21 cellular contexts compared by ENCODE assay signal in the genomic region with DNA sequence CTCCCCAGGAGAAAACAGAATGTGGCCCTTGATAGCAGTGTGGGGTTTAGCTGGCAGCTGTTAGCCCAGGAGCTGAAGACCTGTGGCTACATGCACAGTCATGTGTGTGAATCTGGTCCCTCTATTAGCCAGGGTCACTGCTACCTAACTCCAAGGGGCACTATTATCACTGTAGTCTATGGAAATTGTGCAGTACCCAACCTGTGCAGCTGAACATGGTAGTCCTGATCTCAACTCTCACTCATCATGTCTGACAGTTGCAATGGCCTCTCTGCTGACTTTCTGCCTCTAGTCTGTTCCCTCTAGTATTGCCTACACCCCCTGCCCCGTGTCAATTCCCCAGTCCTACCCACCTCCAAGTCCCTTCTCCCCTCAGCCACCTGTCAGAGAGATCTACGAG.
"Had no signal": no experiment of that assay in that cellular context is flagged by ENCODE, and none has a peak within 500 bp of the region (broad histone marks: within the 10 kb centered on the region; RNA-seq: fewer than 3 reads in every experiment).

No MANE protein-coding gene starts in this region.

- H3K9me3 Mint-ChIP-seq: endodermal cell, immature natural killer cell, memory B cell, naive B cell, nephron, type B pancreatic cell had no signal

- H3K36me3 Mint-ChIP-seq: immature natural killer cell, memory B cell, naive B cell, type B pancreatic cell had no signal

- ATAC-seq: foreskin keratinocyte, left cardiac atrium, lower lobe of right lung had no signal

- H3K4me3 Mint-ChIP-seq: endodermal cell, immature natural killer cell, memory B cell, naive B cell, nephron, type B pancreatic cell had no signal

- H3K27me3 Mint-ChIP-seq: type B pancreatic cell had no signal

- H3K36me3 ChIP-seq: left ventricle myocardium inferior, lower lobe of right lung, neutrophil, sigmoid colon, uterus had no signal

- H3K4me3 ChIP-seq: coronary artery, left ventricle myocardium inferior, lower lobe of right lung, sigmoid colon, skin epidermis, uterus had no signal

- H3K27me3 ChIP-seq: sigmoid colon, uterus had no signal

- H3K4me1 ChIP-seq: foreskin keratinocyte, left ventricle myocardium inferior, lower lobe of right lung, sigmoid colon, uterus had no signal

- H3K27ac Mint-ChIP-seq: endodermal cell, memory B cell, nephron, type B pancreatic cell had no signal

- H3K4me1 Mint-ChIP-seq: memory B cell, naive B cell had no signal

- DNase-seq: effector CD4-positive, alpha-beta T cell; endodermal cell; erythroblast; foreskin keratinocyte; kidney; left cardiac atrium; left ventricle myocardium inferior; lower lobe of right lung; midbrain; naive B cell; sigmoid colon; stimulated activated CD4-positive, alpha-beta T cell treated with anti-CD3 and anti-CD28 coated beads, Interleukin-2, amount 100 ng/mL, for 24 hours; stimulated activated naive CD4-positive, alpha-beta T cell; uterus had no signal

- H3K9me3 ChIP-seq: left ventricle myocardium inferior, lower lobe of right lung, neutrophil, sigmoid colon, uterus had no signal

- H3K27ac ChIP-seq: coronary artery, foreskin keratinocyte, left ventricle myocardium inferior, lower lobe of right lung, neutrophil, sigmoid colon, skin epidermis, uterus had no signal
